Comparison of ENCODE assay signal across 14 cellular contexts in the genomic region with DNA sequence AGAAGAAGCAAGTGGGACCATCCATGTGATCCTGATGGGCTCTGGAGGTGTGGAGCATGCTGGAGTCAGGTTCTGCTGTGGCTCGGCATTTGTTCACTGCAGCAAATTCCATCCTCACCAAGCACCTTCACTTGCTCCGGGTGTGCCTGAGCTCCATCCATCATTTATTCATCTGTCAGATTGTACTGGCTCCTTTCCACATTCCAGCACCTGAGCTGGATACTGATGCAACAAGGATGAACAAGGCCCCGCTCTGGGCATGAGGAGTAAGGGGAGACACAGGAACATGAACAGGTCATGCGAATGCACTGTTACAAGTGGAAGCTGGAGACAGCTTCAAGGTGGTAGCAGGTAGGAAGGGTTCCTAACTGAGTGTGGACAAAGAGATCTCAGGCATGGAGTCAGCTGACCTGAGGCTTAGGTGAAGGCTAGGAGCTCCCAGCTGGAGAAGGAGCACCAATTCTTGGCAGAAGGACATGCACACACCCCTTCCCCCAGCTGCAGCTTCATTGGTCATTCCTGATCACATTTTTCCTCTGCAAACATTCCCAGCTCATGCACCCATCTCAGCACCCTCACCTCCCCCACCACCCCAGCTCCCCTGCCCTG.
DNase-seq lines count a peak whose midpoint lies in the region; ATAC-seq and TF ChIP-seq lines count a peak whose summit lies in the region.
"Had no signal": no experiment of that assay in that cellular context is flagged by ENCODE, and none has a peak within 500 bp of the region (broad histone marks: within the 10 kb centered on the region; RNA-seq: fewer than 3 reads in every experiment).

No MANE protein-coding gene starts in this region.

- dilution Hi-C loops in mammary epithelial cell (cut with HindIII; ENCODE audit: low sequenced_read_pairs) = no loop called here

- no peak overlapping the region for H2AFZ ChIP-seq in mammary epithelial cell (ENCODE audit: low read depth, low read length)

- H3K27me3 Mint-ChIP-seq in MCF 10A (ENCODE audit: insufficient read depth, unreplicated experiment) = no peaks in the 10 kb centered on the region

- BruUV-seq in MCF 10A (replicated peaks; lab: Mats Ljungman, UMichigan) (no TSS peak), mammary epithelial cell (replicated peaks; lab: Mats Ljungman, UMichigan) (no TSS peak)

- H3K4me1 Mint-ChIP-seq in MCF 10A (ENCODE audit: insufficient read depth, unreplicated experiment) = peaks cover 44% of the 10 kb centered on the region
- no peaks in the 10 kb centered on the region for H3K4me1 Mint-ChIP-seq in stimulated activated effector memory CD8-positive, alpha-beta T cell treated with anti-CD3 and anti-CD28 coated beads, Interleukin-12 subunit alpha, Interleukin-12 subunit beta, amount 100 ng/mL, for 72 hours

- DNase-seq in MCF 10A (ENCODE audit: unreplicated experiment) = peak; percentile 60
- DNase-seq in mammary epithelial cell = no peak
- no peak for DNase-seq in lower lobe of right lung
- DNase-seq in stimulated activated effector memory CD8-positive, alpha-beta T cell treated with anti-CD3 and anti-CD28 coated beads, Interleukin-12 subunit alpha, Interleukin-12 subunit beta, amount 100 ng/mL, for 72 hours (ENCODE audit: low spot score in 2 of 2) = no peak
- no peak for DNase-seq in NCI-H2227 (lab: John Stamatoyannopoulos, UW; ENCODE audit: unreplicated experiment)
- DNase-seq in NCI-H2029 (lab: John Stamatoyannopoulos, UW) = no peak
- DNase-seq: CD8-positive, alpha-beta T cell; COR-L47; DMS153; DMS79 treated with DMSO at 0.1 percent for 48 hours had no signal

- ATAC-seq in lower lobe of right lung (no peak), GM19324 (IDR thresholded peaks at IDR 0.05; ENCODE audit: low FRiP score, unreplicated experiment) (no peak)
- no peak for ATAC-seq in stimulated activated effector memory CD8-positive, alpha-beta T cell treated with anti-CD3 and anti-CD28 coated beads, Interleukin-12 subunit alpha, Interleukin-12 subunit beta, amount 100 ng/mL, for 72 hours
- ATAC-seq: CD8-positive, alpha-beta T cell had no signal

- POLR2A ChIA-PET in MCF 10A (lab: Yijun Ruan, JAX) = interaction anchor here (0.8 to 2.6 kb wide), 5 partner anchors 10 to 138 kb away, joined by 3 to 8 read pairs (median 4); no protein-coding TSS in a partner anchor

- H3K4me3 Mint-ChIP-seq in MCF 10A (ENCODE audit: unreplicated experiment) = no peak overlapping the region
- H3K4me3 Mint-ChIP-seq in stimulated activated effector memory CD8-positive, alpha-beta T cell treated with anti-CD3 and anti-CD28 coated beads, Interleukin-12 subunit alpha, Interleukin-12 subunit beta, amount 100 ng/mL, for 72 hours = no peak overlapping the region
- H3K4me3 Mint-ChIP-seq: CD14-positive monocyte; CD8-positive, alpha-beta T cell had no signal

- H3K79me2 ChIP-seq in mammary epithelial cell (ENCODE audit: insufficient read depth, low read length) = no peaks in the 10 kb centered on the region

- H3K36me3 Mint-ChIP-seq in MCF 10A (ENCODE audit: insufficient read depth, unreplicated experiment) = no peaks in the 10 kb centered on the region
- no peaks in the 10 kb centered on the region for H3K36me3 Mint-ChIP-seq in stimulated activated effector memory CD8-positive, alpha-beta T cell treated with anti-CD3 and anti-CD28 coated beads, Interleukin-12 subunit alpha, Interleukin-12 subunit beta, amount 100 ng/mL, for 72 hours
- H3K36me3 Mint-ChIP-seq: CD14-positive monocyte; CD8-positive, alpha-beta T cell had no signal

- no peaks in the 10 kb centered on the region for H4K20me1 ChIP-seq in mammary epithelial cell (ENCODE audit: insufficient read depth, low read length)

- intact Hi-C loops in MCF 10A (cut with micrococcal nuclease) (no loop called here), mammary epithelial cell (cut with micrococcal nuclease) (no loop called here), lower lobe of right lung (cut with DNase I) (no loop called here)

- no peak overlapping the region for H3K4me3 ChIP-seq in mammary epithelial cell (replicated peaks in 1 of 3; ENCODE audit: insufficient read depth in 1 of 3, low read depth in 2 of 3, low read length in 3 of 3)
- H3K4me3 ChIP-seq in lower lobe of right lung = no peak overlapping the region
- H3K4me3 ChIP-seq: HAP-1 had no signal

- H3K9ac ChIP-seq in mammary epithelial cell (ENCODE audit: insufficient read depth, low read length) = no peak overlapping the region

- TF ChIP-seq CTCF in MCF 10A (IDR thresholded peaks at IDR 0.05; ENCODE audit: unreplicated experiment) = no peak
- TF ChIP-seq CTCF in mammary epithelial cell (conservative IDR thresholded peaks at IDR 0.05 in 1 of 2, IDR thresholded peaks at IDR 0.05 in 1 of 2; ENCODE audit: extremely low read depth in 1 of 2, insufficient read depth in 1 of 2, low read depth in 1 of 2, low read length in 2 of 2) = no peak
- TF ChIP-seq CTCF in lower lobe of right lung (IDR thresholded peaks at IDR 0.05) = no peak

- 95% methylated on average over 3 of the region's 4 CpGs for WGBS in mammary epithelial cell (ENCODE audit: low coverage, missing lambda C conversion rate)

- H3K4me1 ChIP-seq in mammary epithelial cell (ENCODE audit: insufficient read depth, low read length) = no peaks in the 10 kb centered on the region
- peaks cover 58% of the 10 kb centered on the region for H3K4me1 ChIP-seq in lower lobe of right lung
- H3K4me1 ChIP-seq: HAP-1 had no signal

- H3K36me3 ChIP-seq in mammary epithelial cell (ENCODE audit: insufficient read depth, low read length) = no peaks in the 10 kb centered on the region
- no peaks in the 10 kb centered on the region for H3K36me3 ChIP-seq in lower lobe of right lung
- H3K36me3 ChIP-seq: HAP-1 had no signal

- H3K27ac ChIP-seq in mammary epithelial cell (ENCODE audit: insufficient read depth, low read depth, low read length) (no peak overlapping the region), lower lobe of right lung (peak overlapping the region; percentile 24)
- H3K27ac ChIP-seq: 22Rv1 had no signal

- H3K9me3 ChIP-seq in mammary epithelial cell (replicated peaks; ENCODE audit: insufficient read depth, low read length) (no peaks in the 10 kb centered on the region), lower lobe of right lung (no peaks in the 10 kb centered on the region)
- H3K9me3 ChIP-seq: HAP-1 had no signal

- H3K27ac Mint-ChIP-seq in MCF 10A (ENCODE audit: low read depth, unreplicated experiment) = no peak overlapping the region
- peak overlapping the region; percentile 34 for H3K27ac Mint-ChIP-seq in stimulated activated effector memory CD8-positive, alpha-beta T cell treated with anti-CD3 and anti-CD28 coated beads, Interleukin-12 subunit alpha, Interleukin-12 subunit beta, amount 100 ng/mL, for 72 hours
- H3K27ac Mint-ChIP-seq: CD14-positive monocyte; CD8-positive, alpha-beta T cell had no signal

- no peak overlapping the region for H3K4me2 ChIP-seq in mammary epithelial cell (ENCODE audit: insufficient read depth, low read depth, low read length)

- peaks cover 2% of the 10 kb centered on the region for H3K27me3 ChIP-seq in mammary epithelial cell (ENCODE audit: insufficient read depth, low read length)
- no peaks in the 10 kb centered on the region for H3K27me3 ChIP-seq in lower lobe of right lung (ENCODE audit: low read depth)

- H3K9me3 Mint-ChIP-seq in MCF 10A (ENCODE audit: unreplicated experiment) = no peaks in the 10 kb centered on the region
- no peaks in the 10 kb centered on the region for H3K9me3 Mint-ChIP-seq in stimulated activated effector memory CD8-positive, alpha-beta T cell treated with anti-CD3 and anti-CD28 coated beads, Interleukin-12 subunit alpha, Interleukin-12 subunit beta, amount 100 ng/mL, for 72 hours
- H3K9me3 Mint-ChIP-seq: CD14-positive monocyte; CD8-positive, alpha-beta T cell had no signal

- CTCF ChIA-PET in MCF 10A (lab: Yijun Ruan, JAX) = interaction anchor here (0.6 to 1.1 kb wide), 6 partner anchors 9 to 701 kb away, joined by 3 to 5 read pairs (median 3); no protein-coding TSS in a partner anchor
- CTCF ChIA-PET in mammary epithelial cell (lab: Charles Lee; ENCODE audit: low non-redundant PET) = no interaction called here

- in situ Hi-C loops in mammary epithelial cell (cut with MboI; ENCODE audit: low sequenced_read_pairs in 2 of 2) = no loop called here
